Comparison of ENCODE assay signal across 16 cellular contexts in genomic region chr9:98745470-98745869, GRCh38.
DNase-seq lines count a peak whose midpoint lies in the region; ATAC-seq, FAIRE-seq and TF ChIP-seq lines count a peak whose summit lies in the region.
"Had no signal": no experiment of that assay in that cellular context is flagged by ENCODE, and none has a peak within 500 bp of the region (broad histone marks: within the 10 kb centered on the region; RNA-seq: fewer than 3 reads in every experiment).

No MANE protein-coding gene starts in this region.

- DNase-seq in D721Med (ENCODE audit: insufficient read length, low spot score) (peak; percentile 67), NCI-H524 (lab: John Stamatoyannopoulos, UW) (peak; percentile 94), nephron progenitor cell (no peak), AG08395 (ENCODE audit: low spot score) (no peak), urothelium cell line (ENCODE audit: low spot score) (no peak)
- DNase-seq: CD8-positive, alpha-beta T cell; COR-L47; DMS53; GM23248 had no signal

- FAIRE-seq in D721Med (lab: Jason Lieb, UNC) (peak; percentile 68), urothelium cell line (lab: Jason Lieb, UNC) (no peak)
- FAIRE-seq: A204.1, H54, HepG2, HTR-8/SVneo had no signal

- H3K36me3 Mint-ChIP-seq in nephron progenitor cell (ENCODE audit: low read depth) = peaks cover 43% of the 10 kb centered on the region

- no peaks in the 10 kb centered on the region for H3K27me3 Mint-ChIP-seq in nephron progenitor cell (ENCODE audit: low read depth, poor library complexity)

- H3K27ac Mint-ChIP-seq in nephron progenitor cell = peak overlapping the region; percentile 51
- H3K27ac Mint-ChIP-seq: CD8-positive, alpha-beta T cell had no signal

- no peaks in the 10 kb centered on the region for H3K4me1 Mint-ChIP-seq in nephron progenitor cell

- no peaks in the 10 kb centered on the region for H3K9me3 Mint-ChIP-seq in nephron progenitor cell
- H3K9me3 Mint-ChIP-seq: CD14-positive monocyte; CD8-positive, alpha-beta T cell had no signal

- H3K4me3 Mint-ChIP-seq in nephron progenitor cell = no peak overlapping the region
- H3K4me3 Mint-ChIP-seq: CD14-positive monocyte; CD8-positive, alpha-beta T cell had no signal

- no peak for ATAC-seq in HG03565 (IDR thresholded peaks at IDR 0.05; ENCODE audit: unreplicated experiment)
- ATAC-seq: CD8-positive, alpha-beta T cell; HepG2 had no signal

- TF ChIP-seq CTCF in D721Med (IDR thresholded peaks at IDR 0.05; ENCODE audit: insufficient read depth, missing control alignments) (peak; percentile 34), VCaP (conservative IDR thresholded peaks at IDR 0.05) (peak; percentile 18), nephron progenitor cell (IDR thresholded peaks at IDR 0.05) (no peak)

- no peak overlapping the region for H3K27ac ChIP-seq in VCaP
- H3K27ac ChIP-seq: GM23248 had no signal

Comparison
In these comparisons a context has a peak if more than half of its experiments do, and no peak if none do; other contexts are left out.
1. DNase-seq: peak in D721Med (single experiment) and NCI-H524 (2 of 2); none in nephron progenitor cell (single experiment), AG08395 (single experiment) and urothelium cell line (single experiment).